ENCODE assay signal across 8 cellular contexts in the genomic region with DNA sequence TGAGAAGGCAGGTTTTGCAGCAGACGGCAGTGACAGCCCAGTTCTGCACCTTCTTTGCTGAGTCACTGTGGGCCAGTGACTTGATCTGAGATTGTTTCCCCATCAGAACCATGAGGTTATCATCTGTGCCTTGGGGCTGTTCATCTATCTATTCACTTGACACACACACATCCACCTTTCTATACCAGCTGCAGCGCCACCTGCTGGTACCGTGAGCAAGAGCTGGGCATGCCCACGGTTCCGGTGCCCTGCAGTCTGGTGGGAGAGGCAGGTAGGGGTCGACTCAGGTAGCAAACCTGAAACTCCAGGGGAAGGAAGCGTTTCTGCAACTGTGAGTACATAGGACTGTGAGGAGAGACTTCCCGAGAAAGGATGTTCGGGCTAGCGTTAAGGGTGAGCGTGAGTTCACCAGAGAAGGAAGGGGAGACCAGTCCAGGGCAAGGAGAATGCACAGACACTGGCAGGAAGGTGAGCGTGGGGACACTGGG. TPM values are rescaled to one million over a fixed set of nuclear protein-coding genes. Genes with fewer than 3 reads are reported as not detected.
A peak's percentile ranks its signal among the peaks of the same experiment; 100 is the strongest.
DNase-seq lines count a peak whose midpoint lies in the region; ATAC-seq, FAIRE-seq and TF ChIP-seq lines count a peak whose summit lies in the region.

No MANE protein-coding gene starts in this region.

- H3K27ac Mint-ChIP-seq in natural killer cell: peak overlapping the region; percentile 48 to 65

- CTCF ChIA-PET in endothelial cell of umbilical vein (lab: Charles Lee): interaction anchor here (0.5 to 2.8 kb wide), 24 partner anchors 9 to 118 kb away, joined by 3 to 44 read pairs (median 5); a partner anchor contains a TSS

- no peaks in the 10 kb centered on the region for H3K79me2 ChIP-seq in endothelial cell of umbilical vein (ENCODE audit: control insufficient read depth, insufficient read depth, low read length)

- TF ChIP-seq POLR2A in endothelial cell of umbilical vein (IDR thresholded peaks at IDR 0.05; ENCODE audit: low read depth, low read length) (no peak), lower leg skin (IDR thresholded peaks at IDR 0.05) (no peak)

- dilution Hi-C loops in endothelial cell of umbilical vein (cut with MboI; ENCODE audit: extremely low pct_ligation_motif_present, low sequenced_read_pairs): no loop called here

- no peaks in the 10 kb centered on the region for H3K4me1 ChIP-seq in endothelial cell of umbilical vein (ENCODE audit: control insufficient read depth, extremely low read depth, insufficient read depth, low read length)
- H3K4me1 ChIP-seq in thoracic aorta (ENCODE audit: control insufficient read depth in 1 of 2, low read depth in 2 of 2): peaks cover 6 to 17% of the 10 kb centered on the region in 2 donors

- H3K36me3 ChIP-seq in endothelial cell of umbilical vein (ENCODE audit: control insufficient read depth in 2 of 2, extremely low read depth in 1 of 2, insufficient read depth in 2 of 2, low read length in 2 of 2): peaks cover 26 to 62% of the 10 kb centered on the region in 2 experiments
- H3K36me3 ChIP-seq in thoracic aorta: peaks cover 51% of the 10 kb centered on the region

- DNase-seq in NCI-H187 (lab: John Stamatoyannopoulos, UW): peak; percentile 34 to 42
- DNase-seq in NCI-H187 treated with DMSO at 0.1 percent for 48 hours (lab: John Stamatoyannopoulos, UW): no peak
- peak; percentile 58 for DNase-seq in NCI-H460 (ENCODE audit: extremely low read depth, low read depth)
- DNase-seq in activated CD8-positive, alpha-beta memory T cell treated with anti-CD3 and anti-CD28 coated beads for 4 hours (ENCODE audit: low read depth in 2 of 2): peak; percentile 24 to 42
- peak; percentile 45 for DNase-seq in endothelial cell of umbilical vein (ENCODE audit: low read depth, low spot score)
- peak; percentile 52 for DNase-seq in natural killer cell
- DNase-seq in thoracic aorta (ENCODE audit: low spot score): no peak
- DNase-seq in lower leg skin (ENCODE audit: low spot score in 2 of 2): no peak

- H3K27ac ChIP-seq in endothelial cell of umbilical vein (ENCODE audit: insufficient read depth, low read depth, low read length) (no peak overlapping the region), thoracic aorta (no peak overlapping the region)

- WGBS in lower leg skin, 2 donors: 56 to 63% methylated on average over 12 of the region's 12 CpGs

- H3K4me1 Mint-ChIP-seq in natural killer cell: peaks cover 12 to 24% of the 10 kb centered on the region in 2 donors

- H3K4me3 ChIP-seq in endothelial cell of umbilical vein (replicated peaks in 1 of 3; ENCODE audit: insufficient read depth in 1 of 3, low read depth in 1 of 3, low read length in 3 of 3) (no peak overlapping the region), thoracic aorta (no peak overlapping the region), lower leg skin (ENCODE audit: low read depth, poor library complexity, severe bottlenecking) (no peak overlapping the region)

- POLR2A ChIA-PET in endothelial cell of umbilical vein (lab: Charles Lee): no interaction called here

- H3K27me3 ChIP-seq in endothelial cell of umbilical vein (ENCODE audit: control insufficient read depth in 2 of 2, insufficient read depth in 2 of 2, low read length in 2 of 2): no peaks in the 10 kb centered on the region
- H3K27me3 ChIP-seq in thoracic aorta (replicated peaks; ENCODE audit: insufficient read depth): no peaks in the 10 kb centered on the region

- H3K4me2 ChIP-seq in endothelial cell of umbilical vein (ENCODE audit: insufficient read depth, low read length): no peak overlapping the region

- peak; percentile 82 to 84 for TF ChIP-seq CTCF in endothelial cell of umbilical vein (IDR thresholded peaks at IDR 0.05; ENCODE audit: extremely low read depth in 1 of 2, insufficient read depth in 1 of 2, low read depth in 1 of 2, low read length in 2 of 2)
- TF ChIP-seq CTCF in natural killer cell (IDR thresholded peaks at IDR 0.05): peak; percentile 77
- peak; percentile 68 for TF ChIP-seq CTCF in thoracic aorta (IDR thresholded peaks at IDR 0.05)
- no peak for TF ChIP-seq CTCF in lower leg skin (IDR thresholded peaks at IDR 0.05)

- H3K9ac ChIP-seq in endothelial cell of umbilical vein (replicated peaks; ENCODE audit: extremely low read depth, insufficient read depth, low read length): no peak overlapping the region

- peak; percentile 77 for FAIRE-seq in endothelial cell of umbilical vein (lab: Jason Lieb, UNC)

- intact Hi-C loops in endothelial cell of umbilical vein (cut with micrococcal nuclease): loop anchor here (1.0 kb wide), 1 partner anchor 9 kb away; no protein-coding TSS in a partner anchor
- intact Hi-C loops in natural killer cell (cut with micrococcal nuclease): no loop called here
- intact Hi-C loops in lower leg skin (cut with DNase I; ENCODE audit: low total_unique reads): no loop called here

- no peaks in the 10 kb centered on the region for H3K9me1 ChIP-seq in endothelial cell of umbilical vein (replicated peaks; ENCODE audit: control insufficient read depth, extremely low read depth, insufficient read depth, low read length)

- no peaks in the 10 kb centered on the region for H4K20me1 ChIP-seq in endothelial cell of umbilical vein (replicated peaks; ENCODE audit: control insufficient read depth, extremely low read depth, insufficient read depth, low read length)

- H3K27me3 Mint-ChIP-seq in natural killer cell (ENCODE audit: low read depth in 2 of 2): no peaks in the 10 kb centered on the region

- H2AFZ ChIP-seq in endothelial cell of umbilical vein (ENCODE audit: low read depth, low read length): no peak overlapping the region

- ATAC-seq in natural killer cell (peak; percentile 67 to 81 (median 69)), thoracic aorta (ENCODE audit: insufficient number of reproducible peaks, low FRiP score, low read depth) (no peak)

- no TSS peak for BruUV-seq in endothelial cell of umbilical vein (replicated peaks; lab: Mats Ljungman, UMichigan)

- peak overlapping the region; percentile 19 for H3K4me3 Mint-ChIP-seq in natural killer cell

- peaks cover 11% of the 10 kb centered on the region for H3K36me3 Mint-ChIP-seq in natural killer cell

- no peaks in the 10 kb centered on the region for H3K9me3 ChIP-seq in endothelial cell of umbilical vein (replicated peaks; ENCODE audit: control insufficient read depth, insufficient read depth, low read length)
- H3K9me3 ChIP-seq in thoracic aorta: no peaks in the 10 kb centered on the region

- H3K9me3 Mint-ChIP-seq in natural killer cell: no peaks in the 10 kb centered on the region

RNA-seq across cellular contexts. Expression of a gene that starts 7.5 kb away (rescaled TPM):
- total RNA-seq in NCI-H460 (2014; rRNA removed; shearing (Covaris generic)): 1.8 and 3.2 TPM in 2 replicates
- polyA plus RNA-seq in NCI-H460 (2014; cell fraction: nucleus; rRNA removed): 4.4 and 21.5 TPM in 2 replicates
- total RNA-seq in endothelial cell of umbilical vein (4.2 and 4.5 TPM in 2 replicates), natural killer cell (1 to 10 TPM; 6.2 to 8.8 (median 6.5) TPM), thoracic aorta (10 to 100 TPM in 1 of 2 donors, not detected in 1; 19.8 TPM), lower leg skin (10 to 100 TPM; 53.9 to 62.5 (median 54.7) TPM)
- 2.2 and 4.4 TPM in 2 replicates for polyA plus RNA-seq in endothelial cell of umbilical vein
- polyA plus RNA-seq in endothelial cell of umbilical vein (2011; cell fraction: cytosol; rRNA removed): 2.3 and 2.4 TPM in 2 replicates
- 5.5 and 5.6 TPM in 2 replicates for polyA plus RNA-seq in endothelial cell of umbilical vein (2011; cell fraction: nucleus; rRNA removed)
- polyA plus RNA-seq in endothelial cell of umbilical vein (2012): 1.3 and 4.4 TPM in 2 replicates
- 2.6 and 4.1 TPM in 2 replicates for polyA minus RNA-seq in endothelial cell of umbilical vein
- 2.7 TPM for polyA minus RNA-seq in endothelial cell of umbilical vein (2011; cell fraction: cytosol; rRNA and poly(A)+ RNA removed)
- polyA minus RNA-seq in endothelial cell of umbilical vein (2011; cell fraction: nucleus; rRNA and poly(A)+ RNA removed): 3.6 TPM in 1 of 2 replicates, not detected in the other

RNA-seq across cellular contexts. Expression of a gene that starts 12.3 kb away (rescaled TPM):
- 0.59 and 2.3 TPM in 2 replicates for total RNA-seq in NCI-H460 (2014; rRNA removed; shearing (Covaris generic))
- 0.90 TPM in 1 of 2 replicates, not detected in the other for polyA plus RNA-seq in NCI-H460 (2014; cell fraction: nucleus; rRNA removed)
- total RNA-seq in endothelial cell of umbilical vein (1.5 TPM in 1 of 2 replicates, not detected in the other), natural killer cell (1 to 10 TPM; 2.3 to 2.7 (median 2.7) TPM), thoracic aorta (not detected), lower leg skin (10 to 100 TPM in 1 of 4 donors, 1 to 10 TPM in 3; 4.9 to 11.2 (median 8.9) TPM)
- 1.8 and 2.5 TPM in 2 replicates for polyA plus RNA-seq in endothelial cell of umbilical vein
- 1.2 TPM in 2 replicates for polyA plus RNA-seq in endothelial cell of umbilical vein (2011; cell fraction: cytosol; rRNA removed)
- polyA plus RNA-seq in endothelial cell of umbilical vein (2011; cell fraction: nucleus; rRNA removed): 0.25 and 0.97 TPM in 2 replicates
- polyA plus RNA-seq in endothelial cell of umbilical vein (2012): 0.52 and 0.78 TPM in 2 replicates
- not detected in 2 replicates for polyA minus RNA-seq in endothelial cell of umbilical vein
- 1.4 TPM for polyA minus RNA-seq in endothelial cell of umbilical vein (2011; cell fraction: cytosol; rRNA and poly(A)+ RNA removed)
- polyA minus RNA-seq in endothelial cell of umbilical vein (2011; cell fraction: nucleus; rRNA and poly(A)+ RNA removed): 0.91 TPM in 1 of 2 replicates, not detected in the other

RNA-seq across cellular contexts. Expression of a gene that starts 12.7 kb away (rescaled TPM):
- total RNA-seq in NCI-H460 (2014; rRNA removed; shearing (Covaris generic)): 4.5 and 6.2 TPM in 2 replicates
- polyA plus RNA-seq in NCI-H460 (2014; cell fraction: nucleus; rRNA removed): 21.4 and 29.9 TPM in 2 replicates
- total RNA-seq in endothelial cell of umbilical vein (2.0 and 2.6 TPM in 2 replicates), natural killer cell (1 to 10 TPM; 5.3 to 5.5 (median 5.3) TPM), thoracic aorta (1 to 10 TPM; 2.7 to 5.0 TPM), lower leg skin (10 to 100 TPM; 52.3 to 78.1 (median 64.4) TPM)
- 1.3 and 1.4 TPM in 2 replicates for polyA plus RNA-seq in endothelial cell of umbilical vein
- polyA plus RNA-seq in endothelial cell of umbilical vein (2011; cell fraction: cytosol; rRNA removed): 0.58 and 0.99 TPM in 2 replicates
- polyA plus RNA-seq in endothelial cell of umbilical vein (2011; cell fraction: nucleus; rRNA removed): 1.2 and 1.3 TPM in 2 replicates
- 2.1 and 2.7 TPM in 2 replicates for polyA plus RNA-seq in endothelial cell of umbilical vein (2012)
- 0.90 and 1.3 TPM in 2 replicates for polyA minus RNA-seq in endothelial cell of umbilical vein
- 5.9 TPM for polyA minus RNA-seq in endothelial cell of umbilical vein (2011; cell fraction: cytosol; rRNA and poly(A)+ RNA removed)
- polyA minus RNA-seq in endothelial cell of umbilical vein (2011; cell fraction: nucleus; rRNA and poly(A)+ RNA removed): 0.24 and 1.2 TPM in 2 replicates

RNA-seq across cellular contexts. Expression of a gene that starts 21.4 kb away (rescaled TPM):
- 113 and 137 TPM in 2 replicates for total RNA-seq in NCI-H460 (2014; rRNA removed; shearing (Covaris generic))
- polyA plus RNA-seq in NCI-H460 (2014; cell fraction: nucleus; rRNA removed): 478 and 534 TPM in 2 replicates
- total RNA-seq in endothelial cell of umbilical vein (215 and 228 TPM in 2 replicates), natural killer cell (100 to 1,000 TPM; 244 to 312 (median 299) TPM), thoracic aorta (100 to 1,000 TPM; 339 to 438 TPM), lower leg skin (100 to 1,000 TPM; 172 to 375 (median 285) TPM)
- 300 and 317 TPM in 2 replicates for polyA plus RNA-seq in endothelial cell of umbilical vein
- 128 and 182 TPM in 2 replicates for polyA plus RNA-seq in endothelial cell of umbilical vein (2011; cell fraction: cytosol; rRNA removed)
- polyA plus RNA-seq in endothelial cell of umbilical vein (2011; cell fraction: nucleus; rRNA removed): 1,444 and 1,967 TPM in 2 replicates
- 244 and 263 TPM in 2 replicates for polyA plus RNA-seq in endothelial cell of umbilical vein (2012)
- polyA minus RNA-seq in endothelial cell of umbilical vein: 107 and 125 TPM in 2 replicates
- polyA minus RNA-seq in endothelial cell of umbilical vein (2011; cell fraction: cytosol; rRNA and poly(A)+ RNA removed): 63.6 TPM
- 199 and 262 TPM in 2 replicates for polyA minus RNA-seq in endothelial cell of umbilical vein (2011; cell fraction: nucleus; rRNA and poly(A)+ RNA removed)

RNA-seq across cellular contexts. Expression of a gene that starts 34.2 kb away (rescaled TPM):
- total RNA-seq in NCI-H460 (2014; rRNA removed; shearing (Covaris generic)): not detected in 2 replicates
- not detected in 2 replicates for polyA plus RNA-seq in NCI-H460 (2014; cell fraction: nucleus; rRNA removed)
- total RNA-seq in endothelial cell of umbilical vein (not detected in 2 replicates), natural killer cell (not detected), thoracic aorta (not detected), lower leg skin (under 1 TPM in 1 of 4 donors, not detected in 3; 0.06 TPM)
- polyA plus RNA-seq in endothelial cell of umbilical vein: not detected in 2 replicates
- polyA plus RNA-seq in endothelial cell of umbilical vein (2011; cell fraction: cytosol; rRNA removed): not detected in 2 replicates
- polyA plus RNA-seq in endothelial cell of umbilical vein (2011; cell fraction: nucleus; rRNA removed): not detected in 2 replicates
- polyA plus RNA-seq in endothelial cell of umbilical vein (2012): not detected in 2 replicates
- polyA minus RNA-seq in endothelial cell of umbilical vein: not detected in 2 replicates
- polyA minus RNA-seq in endothelial cell of umbilical vein (2011; cell fraction: cytosol; rRNA and poly(A)+ RNA removed): not detected
- polyA minus RNA-seq in endothelial cell of umbilical vein (2011; cell fraction: nucleus; rRNA and poly(A)+ RNA removed): not detected in 2 replicates

Comparison
In these comparisons a context has a peak if more than half of its experiments do, and no peak if none do; other contexts are left out.
1. DNase-seq: peak in NCI-H187 (2 of 2), NCI-H460 (single experiment), activated CD8-positive, alpha-beta memory T cell treated with anti-CD3 and anti-CD28 coated beads for 4 hours (2 of 2), endothelial cell of umbilical vein (single experiment) and natural killer cell (single experiment); none in NCI-H187 treated with DMSO at 0.1 percent for 48 hours (single experiment), thoracic aorta (single experiment) and lower leg skin (0 of 2).
2. CTCF ChIP-seq: peak in endothelial cell of umbilical vein (2 of 2), natural killer cell (single experiment) and thoracic aorta (single experiment); none in lower leg skin (0 of 3).